Comparison of ENCODE assay signal across 18 cellular contexts in genomic region chr1:157965584-157965983, GRCh38. TPM values are rescaled to one million over a fixed set of nuclear protein-coding genes. Genes with fewer than 3 reads are reported as not detected.
"Had no signal": no experiment of that assay in that cellular context is flagged by ENCODE, and none has a peak within 500 bp of the region (broad histone marks: within the 10 kb centered on the region; RNA-seq: fewer than 3 reads in every experiment).

No MANE protein-coding gene starts in this region.

- H3K4me3 Mint-ChIP-seq: activated CD8-positive, alpha-beta T cell treated with anti-CD3 and anti-CD28 coated beads for 36 hours; activated naive CD8-positive, alpha-beta T cell treated with anti-CD3 and anti-CD28 coated beads for 36 hours; naive thymus-derived CD4-positive, alpha-beta T cell; T-helper 17 cell had no signal

- H3K36me3 Mint-ChIP-seq: activated naive CD8-positive, alpha-beta T cell treated with anti-CD3 and anti-CD28 coated beads for 36 hours; naive thymus-derived CD4-positive, alpha-beta T cell had no signal

- DNase-seq: activated CD4-positive, alpha-beta T cell treated with anti-CD3 and anti-CD28 coated beads for 48 hours; activated CD8-positive, alpha-beta T cell treated with anti-CD3 and anti-CD28 coated beads for 36 hours; activated effector memory CD4-positive, alpha-beta T cell treated with anti-CD3 and anti-CD28 coated beads, Interleukin-2, amount 50 U/mL, for 16 hours; activated naive CD8-positive, alpha-beta T cell treated with anti-CD3 and anti-CD28 coated beads for 36 hours; activated T-cell treated with anti-CD3 and anti-CD28 coated beads, Interleukin-2, amount 50 U/mL, for 48 hours; amygdala; cortex of kidney; effector memory CD4-positive, alpha-beta T cell; foreskin melanocyte; heart left ventricle; naive thymus-derived CD4-positive, alpha-beta T cell; stimulated activated naive CD8-positive, alpha-beta T cell treated with anti-CD3 and anti-CD28 coated beads, Interleukin-15, Interleukin-2, amounts not matched to agents 100 U/mL and 50 U/mL, for 24 hours; T-helper 17 cell had no signal

- H3K9me3 Mint-ChIP-seq: activated CD8-positive, alpha-beta T cell treated with anti-CD3 and anti-CD28 coated beads for 36 hours; activated naive CD8-positive, alpha-beta T cell treated with anti-CD3 and anti-CD28 coated beads for 36 hours; naive thymus-derived CD4-positive, alpha-beta T cell had no signal

- H3K36me3 ChIP-seq: brain microvascular endothelial cell, heart left ventricle, right atrium auricular region, transverse colon had no signal

- H3K4me3 ChIP-seq: heart left ventricle, lung, mucosa of descending colon, right atrium auricular region, transverse colon had no signal

- ATAC-seq: activated CD8-positive, alpha-beta T cell treated with anti-CD3 and anti-CD28 coated beads for 36 hours; heart left ventricle; naive thymus-derived CD4-positive, alpha-beta T cell; stimulated activated naive CD8-positive, alpha-beta T cell treated with anti-CD3 and anti-CD28 coated beads, Interleukin-15, Interleukin-2, amounts not matched to agents 100 U/mL and 50 U/mL, for 24 hours; T-helper 17 cell had no signal

- H3K27me3 ChIP-seq: brain microvascular endothelial cell, right atrium auricular region, transverse colon had no signal

- H3K27ac Mint-ChIP-seq: activated CD8-positive, alpha-beta T cell treated with anti-CD3 and anti-CD28 coated beads for 36 hours; activated naive CD8-positive, alpha-beta T cell treated with anti-CD3 and anti-CD28 coated beads for 36 hours; naive thymus-derived CD4-positive, alpha-beta T cell; T-helper 17 cell had no signal

- H3K27ac ChIP-seq: brain microvascular endothelial cell, heart left ventricle, right atrium auricular region had no signal

- H3K9me3 ChIP-seq: mucosa of descending colon, right atrium auricular region, transverse colon had no signal

RNA-seq across cellular contexts. Expression of gene KIRREL1, which starts 27.9 kb away (rescaled TPM):
- total RNA-seq: naive thymus-derived CD4-positive, alpha-beta T cell; T-helper 17 cell had no signal
- polyA plus RNA-seq: naive thymus-derived CD4-positive, alpha-beta T cell had no signal
